In genomic region chr10:79135790-79136189, GRCh38 we compare ENCODE assay signal across 11 cellular contexts.
DNase-seq lines count a peak whose midpoint lies in the region; ATAC-seq and TF ChIP-seq lines count a peak whose summit lies in the region.
"Had no signal": no experiment of that assay in that cellular context is flagged by ENCODE, and none has a peak within 500 bp of the region (broad histone marks: within the 10 kb centered on the region; RNA-seq: fewer than 3 reads in every experiment).

No MANE protein-coding gene starts in this region.

- H3K27me3 Mint-ChIP-seq in CD8-positive, alpha-beta memory T cell = peaks cover 0 to 1% of the 10 kb centered on the region in 2 donors
- no peaks in the 10 kb centered on the region for H3K27me3 Mint-ChIP-seq in T-helper 17 cell

- CTCF ChIA-PET in CD8-positive, alpha-beta memory T cell (lab: Charles Lee) = no interaction called here

- H3K27ac ChIP-seq in CD8-positive, alpha-beta memory T cell (ENCODE audit: low read depth, low read length) = no peak overlapping the region
- H3K27ac ChIP-seq in fibroblast of lung (ENCODE audit: insufficient read depth, low read length) = peak overlapping the region; percentile 83
- peak overlapping the region; percentile 29 for H3K27ac ChIP-seq in skeletal muscle tissue (ENCODE audit: low read depth, low read length)
- H3K27ac ChIP-seq: KMS-11 had no signal

- TF ChIP-seq CTCF in fibroblast of lung (conservative IDR thresholded peaks at IDR 0.05 in 1 of 2, IDR thresholded peaks at IDR 0.05 in 1 of 2; ENCODE audit: low read depth in 1 of 2, low read length in 2 of 2) = no peak

- DNase-seq in CD8-positive, alpha-beta memory T cell = no peak
- DNase-seq in T-helper 17 cell (no peak), fibroblast of lung (ENCODE audit: low read depth in 2 of 2) (no peak), T-helper 9 cell (no peak), SW 1271 (lab: John Stamatoyannopoulos, UW) (no peak)
- DNase-seq: DMS79, islet precursor cell, NCI-H2171 had no signal

- peak overlapping the region in 7 of 8 donors; percentile 33 to 89 (median 66) for H3K27ac Mint-ChIP-seq in CD8-positive, alpha-beta memory T cell
- H3K27ac Mint-ChIP-seq in T-helper 17 cell = peak overlapping the region; percentile 88

- no peak overlapping the region for H3K4me3 ChIP-seq in CD8-positive, alpha-beta memory T cell (ENCODE audit: low read length)
- H3K4me3 ChIP-seq in fibroblast of lung (replicated peaks in 1 of 4; ENCODE audit: control extremely low read depth in 1 of 4, insufficient read depth in 1 of 4, low read depth in 3 of 4, low read length in 4 of 4) (no peak overlapping the region), skeletal muscle tissue (ENCODE audit: low read length in 3 of 3) (no peak overlapping the region)

- no peaks in the 10 kb centered on the region for H3K36me3 ChIP-seq in CD8-positive, alpha-beta memory T cell (ENCODE audit: insufficient read depth, low read length)
- peaks cover 23% of the 10 kb centered on the region for H3K36me3 ChIP-seq in fibroblast of lung (ENCODE audit: control insufficient read depth, insufficient read depth, low read length)
- peaks cover 7 to 15% (median 13%) of the 10 kb centered on the region in 3 donors for H3K36me3 ChIP-seq in skeletal muscle tissue (ENCODE audit: control insufficient read depth in 3 of 3, insufficient read depth in 3 of 3, low read length in 3 of 3)

- no peak overlapping the region for H3K4me2 ChIP-seq in fibroblast of lung (ENCODE audit: extremely low read depth, insufficient read depth, low read length)
- H3K4me2 ChIP-seq: KMS-11 had no signal

- no peaks in the 10 kb centered on the region for H3K27me3 ChIP-seq in CD8-positive, alpha-beta memory T cell (ENCODE audit: insufficient read depth, low read length, poor library complexity, severe bottlenecking)
- no peaks in the 10 kb centered on the region for H3K27me3 ChIP-seq in fibroblast of lung (ENCODE audit: control insufficient read depth, insufficient read depth, low read length)
- no peaks in the 10 kb centered on the region for H3K27me3 ChIP-seq in skeletal muscle tissue (ENCODE audit: control insufficient read depth in 3 of 3, insufficient read depth in 3 of 3, low read length in 3 of 3)

- H3K9ac ChIP-seq in fibroblast of lung (ENCODE audit: insufficient read depth, low read length) (no peak overlapping the region), skeletal muscle tissue (ENCODE audit: low read depth in 1 of 3, low read length in 3 of 3) (peak overlapping the region in 2 of 3 donors; percentile 9 to 33)
- H3K9ac ChIP-seq: KMS-11 had no signal

- peaks cover 44% of the 10 kb centered on the region for H3K4me1 ChIP-seq in CD8-positive, alpha-beta memory T cell (ENCODE audit: insufficient read depth, low read length)
- H3K4me1 ChIP-seq in fibroblast of lung (ENCODE audit: control insufficient read depth, extremely low read depth, insufficient read depth, low read length) (peaks cover 44% of the 10 kb centered on the region), skeletal muscle tissue (ENCODE audit: control insufficient read depth in 3 of 3, insufficient read depth in 3 of 3, low read length in 3 of 3) (peaks cover 71 to 85% (median 83%) of the 10 kb centered on the region in 3 donors)

- peaks cover 59% of the 10 kb centered on the region for H3K79me2 ChIP-seq in fibroblast of lung (ENCODE audit: control insufficient read depth, insufficient read depth, low read length)

- H3K4me1 Mint-ChIP-seq in CD8-positive, alpha-beta memory T cell = peaks cover 35 to 47% (median 38%) of the 10 kb centered on the region in 3 donors
- peaks cover 41% of the 10 kb centered on the region for H3K4me1 Mint-ChIP-seq in T-helper 17 cell

- H3K4me3 Mint-ChIP-seq in CD8-positive, alpha-beta memory T cell = peak overlapping the region in 2 of 7 donors; percentile 8 to 26
- H3K4me3 Mint-ChIP-seq in T-helper 17 cell = no peak overlapping the region

- no peaks in the 10 kb centered on the region for H3K9me3 Mint-ChIP-seq in CD8-positive, alpha-beta memory T cell

- H3K36me3 Mint-ChIP-seq in CD8-positive, alpha-beta memory T cell = peaks cover 0 to 8% (median 4%) of the 10 kb centered on the region in 3 donors
- H3K36me3 Mint-ChIP-seq in T-helper 17 cell (ENCODE audit: low read depth) = peaks cover 8% of the 10 kb centered on the region

- no peaks in the 10 kb centered on the region for H4K20me1 ChIP-seq in fibroblast of lung (ENCODE audit: control insufficient read depth, extremely low read depth, insufficient read depth, low read length)

- no peaks in the 10 kb centered on the region for H3K9me3 ChIP-seq in CD8-positive, alpha-beta memory T cell (ENCODE audit: low read length)
- no peaks in the 10 kb centered on the region for H3K9me3 ChIP-seq in T-helper 17 cell (ENCODE audit: control insufficient read depth, low read length, poor library complexity, severe bottlenecking)
- no peaks in the 10 kb centered on the region for H3K9me3 ChIP-seq in fibroblast of lung (ENCODE audit: control insufficient read depth, insufficient read depth, low read depth, low read length)
- no peaks in the 10 kb centered on the region for H3K9me3 ChIP-seq in skeletal muscle tissue (ENCODE audit: control insufficient read depth in 3 of 3, low read length in 3 of 3)

- ATAC-seq in T-helper 17 cell (no peak), GM21737 (IDR thresholded peaks at IDR 0.05; ENCODE audit: unreplicated experiment) (no peak)

- POLR2A ChIA-PET in CD8-positive, alpha-beta memory T cell (lab: Charles Lee) = interaction anchor here (0.5 kb wide), 1 partner anchor 54 kb away, joined by 3 read pairs; no protein-coding TSS in a partner anchor

- H2AFZ ChIP-seq in fibroblast of lung (ENCODE audit: low read length) = no peak overlapping the region
